In the genomic region with DNA sequence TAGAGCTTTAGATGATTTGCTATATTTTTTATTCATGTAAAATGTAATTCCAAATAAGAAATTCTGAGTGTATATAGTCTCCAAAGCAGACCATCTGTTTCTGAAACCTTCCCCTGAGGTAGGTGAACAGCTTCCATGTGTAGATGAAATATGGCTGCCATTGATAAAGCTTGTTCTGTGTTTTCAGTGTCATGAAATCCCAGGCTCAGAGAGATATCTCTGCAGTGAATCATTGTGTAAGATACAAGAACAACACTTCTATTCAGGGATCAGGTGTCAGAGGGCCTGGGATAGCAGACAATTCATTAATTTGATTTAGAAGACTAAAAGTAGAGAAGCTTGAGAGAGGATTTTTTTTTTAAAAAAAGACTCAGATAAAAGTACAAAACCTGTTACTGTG, we compare ENCODE assay signal across 28 cellular contexts. TPM values are rescaled to one million over a fixed set of nuclear protein-coding genes. Genes with fewer than 3 reads are reported as not detected.
DNase-seq lines count a peak whose midpoint lies in the region; ATAC-seq, FAIRE-seq and TF ChIP-seq lines count a peak whose summit lies in the region.
"Had no signal": no experiment of that assay in that cellular context is flagged by ENCODE, and none has a peak within 500 bp of the region (broad histone marks: within the 10 kb centered on the region; RNA-seq: fewer than 3 reads in every experiment).

No MANE protein-coding gene starts in this region.

- no peak overlapping the region for H2BK120ac ChIP-seq in IMR-90 (ENCODE audit: low read depth, low read length)

- in situ Hi-C loops in IMR-90 (cut with MboI; ENCODE audit: low sequenced_read_pairs): no loop called here

- H3K9ac ChIP-seq in IMR-90 (ENCODE audit: low read depth, low read length): no peak overlapping the region
- H3K9ac ChIP-seq: neural progenitor cell had no signal

- H3K4me1 ChIP-seq in IMR-90 (ENCODE audit: control insufficient read depth, insufficient read depth, low read length) (peaks cover 31% of the 10 kb centered on the region), Caco-2 (no peaks in the 10 kb centered on the region), pancreas (no peaks in the 10 kb centered on the region)
- H3K4me1 ChIP-seq: neural progenitor cell had no signal

- H4K5ac ChIP-seq in IMR-90 (ENCODE audit: low read depth, low read length): no peak overlapping the region

- TF ChIP-seq POLR2A in IMR-90 (IDR thresholded peaks at IDR 0.05; ENCODE audit: low read depth, low read length): no peak

- H3K4me1 Mint-ChIP-seq in nephron (peaks cover 63% of the 10 kb centered on the region), Caco-2 (ENCODE audit: low read depth, unreplicated experiment) (no peaks in the 10 kb centered on the region)
- H3K4me1 Mint-ChIP-seq: activated naive CD8-positive, alpha-beta T cell treated with anti-CD3 and anti-CD28 coated beads, Interleukin-2, amount 50 U/mL, for 24 hours; stimulated activated naive B cell treated with anti-CD40 and anti-IgM and Interleukin-4, amounts not matched to agents 10 μg/mL and 1 μg/mL and 100 μg/mL, for 72 hours had no signal

- H3K4ac ChIP-seq in IMR-90 (ENCODE audit: low read depth, low read length): no peak overlapping the region

- H3K27ac ChIP-seq in IMR-90 (ENCODE audit: insufficient read depth, low read length): no peak overlapping the region
- H3K27ac ChIP-seq in pancreas: no peak overlapping the region
- H3K27ac ChIP-seq: coronary artery, esophagus squamous epithelium, neural progenitor cell, right lobe of liver, SJSA1 had no signal

- TF ChIP-seq RAD21 in IMR-90 (IDR thresholded peaks at IDR 0.05; ENCODE audit: low read length): no peak

- H2BK5ac ChIP-seq in IMR-90 (ENCODE audit: low read depth, low read length, poor library complexity, severe bottlenecking): peak overlapping the region; percentile 74

- ATAC-seq in IMR-90 (ENCODE audit: low read depth) (no peak), pancreas (no peak)
- ATAC-seq: activated naive CD8-positive, alpha-beta T cell treated with anti-CD3 and anti-CD28 coated beads, Interleukin-2, amount 50 U/mL, for 24 hours; right lobe of liver; stimulated activated naive B cell treated with anti-CD40 and anti-IgM and Interleukin-4, amounts not matched to agents 10 μg/mL and 1 μg/mL and 100 μg/mL, for 72 hours; T-helper 17 cell had no signal

- no peaks in the 10 kb centered on the region for H3K27me3 Mint-ChIP-seq in nephron (ENCODE audit: low read depth)
- H3K27me3 Mint-ChIP-seq in Caco-2 (ENCODE audit: insufficient read depth, unreplicated experiment): no peaks in the 10 kb centered on the region
- H3K27me3 Mint-ChIP-seq: activated naive CD8-positive, alpha-beta T cell treated with anti-CD3 and anti-CD28 coated beads, Interleukin-2, amount 50 U/mL, for 24 hours; stimulated activated naive B cell treated with anti-CD40 and anti-IgM and Interleukin-4, amounts not matched to agents 10 μg/mL and 1 μg/mL and 100 μg/mL, for 72 hours; T-helper 17 cell had no signal

- no peaks in the 10 kb centered on the region; the same call in 1 of the 2 replicates for H4K20me1 ChIP-seq in IMR-90 (ENCODE audit: insufficient read depth, low read length)

- H3K36me3 ChIP-seq in IMR-90 (ENCODE audit: control insufficient read depth, insufficient read depth, low read length): peaks cover 21% of the 10 kb centered on the region
- no peaks in the 10 kb centered on the region for H3K36me3 ChIP-seq in Caco-2 (ENCODE audit: control insufficient read depth, insufficient read depth, low read length)
- no peaks in the 10 kb centered on the region for H3K36me3 ChIP-seq in pancreas
- H3K36me3 ChIP-seq: neural progenitor cell, right lobe of liver had no signal

- CTCF ChIA-PET in IMR-90 (lab: Yijun Ruan, JAX) (interaction anchor here (1.2 kb wide), 1 partner anchor 9 kb away, joined by 4 read pairs; no protein-coding TSS in a partner anchor), Caco-2 (lab: Charles Lee) (no interaction called here)

- H3K9me3 ChIP-seq in IMR-90 (ENCODE audit: control insufficient read depth, insufficient read depth, low read length) (no peaks in the 10 kb centered on the region), Caco-2 (no peaks in the 10 kb centered on the region), pancreas (no peaks in the 10 kb centered on the region)
- H3K9me3 ChIP-seq: esophagus squamous epithelium, right lobe of liver, SJSA1 had no signal

- H2BK15ac ChIP-seq in IMR-90 (ENCODE audit: low read depth, low read length): no peak overlapping the region

- H2BK20ac ChIP-seq in IMR-90 (ENCODE audit: low read depth, low read length): no peak overlapping the region

- TF ChIP-seq CTCF in IMR-90 (conservative IDR thresholded peaks at IDR 0.05; ENCODE audit: low read depth, low read length) (no peak), fibroblast of the aortic adventitia (IDR thresholded peaks at IDR 0.05; ENCODE audit: insufficient read depth, low read length) (no peak), nephron (IDR thresholded peaks at IDR 0.05; ENCODE audit: unreplicated experiment in 3 of 3) (no peak), Caco-2 (IDR thresholded peaks at IDR 0.05; ENCODE audit: insufficient read depth in 1 of 2, low read depth in 1 of 2, low read length in 1 of 2, severe bottlenecking in 1 of 2, unreplicated experiment in 1 of 2) (no peak), pancreas (IDR thresholded peaks at IDR 0.05) (no peak)

- H2AK9ac ChIP-seq in IMR-90 (replicated peaks; ENCODE audit: low read depth, low read length, poor library complexity): no peak overlapping the region

- no peak overlapping the region for H4K8ac ChIP-seq in IMR-90 (ENCODE audit: low read depth in 2 of 2, low read length in 2 of 2)

- H3K9me1 ChIP-seq in IMR-90 (ENCODE audit: insufficient read depth, low read length): peaks cover 12% of the 10 kb centered on the region

- H3K56ac ChIP-seq in IMR-90 (ENCODE audit: extremely low read depth, insufficient read depth, low read length): no peak overlapping the region

- H4K91ac ChIP-seq in IMR-90 (ENCODE audit: insufficient read depth, low read depth, low read length): no peak overlapping the region

- POLR2A ChIA-PET in IMR-90 (lab: Charles Lee; ENCODE audit: unreplicated experiment) (no interaction called here), Caco-2 (lab: Charles Lee) (no interaction called here)

- no peak overlapping the region for H3K4me2 ChIP-seq in IMR-90 (ENCODE audit: low read depth, low read length)
- H3K4me2 ChIP-seq: neural progenitor cell had no signal

- no peaks in the 10 kb centered on the region for H3K27me3 ChIP-seq in IMR-90 (ENCODE audit: control insufficient read depth, insufficient read depth, low read length)
- no peaks in the 10 kb centered on the region for H3K27me3 ChIP-seq in Caco-2 (replicated peaks; ENCODE audit: control insufficient read depth, insufficient read depth, low read length)
- no peaks in the 10 kb centered on the region for H3K27me3 ChIP-seq in pancreas
- H3K27me3 ChIP-seq: esophagus squamous epithelium, neural progenitor cell, right lobe of liver, SJSA1 had no signal

- no peak overlapping the region for H3K4me3 ChIP-seq in IMR-90 (ENCODE audit: insufficient read depth, low read depth, low read length)
- H3K4me3 ChIP-seq in fibroblast of the aortic adventitia (ENCODE audit: low read depth, low read length): no peak overlapping the region
- H3K4me3 ChIP-seq in Caco-2 (ENCODE audit: low read depth, low read length): no peak overlapping the region
- no peak overlapping the region for H3K4me3 ChIP-seq in pancreas
- H3K4me3 ChIP-seq: coronary artery, esophagus squamous epithelium, neural progenitor cell, right lobe of liver, SJSA1 had no signal

- H3K27ac Mint-ChIP-seq in nephron (peak overlapping the region; percentile 20 to 68 (median 51)), Caco-2 (ENCODE audit: unreplicated experiment) (no peak overlapping the region)
- H3K27ac Mint-ChIP-seq: endodermal cell; neural progenitor cell; stimulated activated naive B cell treated with anti-CD40 and anti-IgM and Interleukin-4, amounts not matched to agents 10 μg/mL and 1 μg/mL and 100 μg/mL, for 72 hours had no signal

- no peak overlapping the region for H3K4me3 Mint-ChIP-seq in nephron
- no peak overlapping the region for H3K4me3 Mint-ChIP-seq in Caco-2 (ENCODE audit: unreplicated experiment)
- H3K4me3 Mint-ChIP-seq: activated naive CD8-positive, alpha-beta T cell treated with anti-CD3 and anti-CD28 coated beads, Interleukin-2, amount 50 U/mL, for 24 hours; endodermal cell; neural progenitor cell; stimulated activated naive B cell treated with anti-CD40 and anti-IgM and Interleukin-4, amounts not matched to agents 10 μg/mL and 1 μg/mL and 100 μg/mL, for 72 hours; T-helper 17 cell had no signal

- no peaks in the 10 kb centered on the region for H3K36me3 Mint-ChIP-seq in nephron (ENCODE audit: low read depth)
- no peaks in the 10 kb centered on the region for H3K36me3 Mint-ChIP-seq in Caco-2 (ENCODE audit: insufficient read depth, unreplicated experiment)
- H3K36me3 Mint-ChIP-seq: neural progenitor cell had no signal

- H2AFZ ChIP-seq in IMR-90 (replicated peaks; ENCODE audit: low read length, poor library complexity): no peak overlapping the region
- H2AFZ ChIP-seq: neural progenitor cell had no signal

- no peak overlapping the region for H2AK5ac ChIP-seq in IMR-90 (ENCODE audit: low read depth, low read length)

- 0 out of 2 replicates have a peak overlapping the region, but pooled peaks have one; percentile 35 for H3K18ac ChIP-seq in IMR-90 (ENCODE audit: low read depth, low read length)

- intact Hi-C loops in IMR-90 (cut with micrococcal nuclease) (no loop called here), Caco-2 (cut with micrococcal nuclease; ENCODE audit: unreplicated experiment) (no loop called here), pancreas (cut with DNase I) (no loop called here)

- FAIRE-seq in pancreas (lab: Jason Lieb, UNC): no peak
- FAIRE-seq: G401.6 had no signal

- H3K14ac ChIP-seq in IMR-90 (replicated peaks; ENCODE audit: low read depth, low read length): no peak overlapping the region

- BruUV-seq in IMR-90 (replicated peaks; lab: Mats Ljungman, UMichigan) (no TSS peak), Caco-2 (replicated peaks; lab: Mats Ljungman, UMichigan) (no TSS peak)

- DNase-seq in IMR-90: peak; percentile 78
- peak; percentile 88 for DNase-seq in amniotic epithelial cell (ENCODE audit: low read depth)
- peak; percentile 25 for DNase-seq in fibroblast of the aortic adventitia (ENCODE audit: low read depth)
- DNase-seq in Caco-2: no peak
- DNase-seq in anterior cingulate cortex (lab: John Stamatoyannopoulos, UW): no peak
- no peak for DNase-seq in activated CD4-positive, alpha-beta T cell treated with anti-CD3 and anti-CD28 coated beads, Interleukin-2, amount 50 U/mL, for 48 hours
- no peak for DNase-seq in pancreas
- DNase-seq: activated naive CD8-positive, alpha-beta T cell treated with anti-CD3 and anti-CD28 coated beads, Interleukin-2, amount 50 U/mL, for 24 hours; activated T-cell treated with anti-CD3 and anti-CD28 coated beads for 4 hours; DMS53; endodermal cell; esophagus squamous epithelium; islet precursor cell; NCI-H1092; NCI-H1694 treated with DMSO at 0.1 percent for 48 hours; NCI-H2227 treated with DMSO at 0.1 percent for 48 hours; NCI-H774; posterior cingulate gyrus; right lobe of liver; RPMI8226; stimulated activated CD4-positive, alpha-beta T cell treated with anti-CD3 and anti-CD28 coated beads, Interleukin-4, amount 100 ng/mL, for 4 hours; stimulated activated naive B cell treated with anti-CD40 and anti-IgM and Interleukin-4, amounts not matched to agents 10 μg/mL and 1 μg/mL and 100 μg/mL, for 72 hours; T-helper 17 cell had no signal

- H3K9me3 Mint-ChIP-seq in nephron (no peaks in the 10 kb centered on the region), Caco-2 (ENCODE audit: unreplicated experiment) (no peaks in the 10 kb centered on the region)
- H3K9me3 Mint-ChIP-seq: activated naive CD8-positive, alpha-beta T cell treated with anti-CD3 and anti-CD28 coated beads, Interleukin-2, amount 50 U/mL, for 24 hours; endodermal cell; neural progenitor cell; stimulated activated naive B cell treated with anti-CD40 and anti-IgM and Interleukin-4, amounts not matched to agents 10 μg/mL and 1 μg/mL and 100 μg/mL, for 72 hours had no signal

- dilution Hi-C loops in IMR-90 (cut with HindIII; ENCODE audit: low sequenced_read_pairs, unreplicated experiment): no loop called here

- no peak overlapping the region for H3K23ac ChIP-seq in IMR-90 (ENCODE audit: low read depth, low read length)

- H3K79me1 ChIP-seq in IMR-90 (ENCODE audit: low read depth in 1 of 2, low read length in 2 of 2): peaks cover 24 to 50% of the 10 kb centered on the region in 2 experiments

RNA-seq across cellular contexts. Expression of gene ACTA2, which starts 29.0 kb away (rescaled TPM):
- total RNA-seq in IMR-90 (2012; rRNA removed) (757 and 978 TPM in 2 replicates), fibroblast of the aortic adventitia (ENCODE audit: low replicate concordance) (73.5 and 241 TPM in 2 replicates), Caco-2 (2022) (0.23 TPM in 1 of 2 replicates, not detected in the other), pancreas (10 to 100 TPM in 4 of 6 donors, 1 to 10 TPM in 2; 8.1 to 78.7 (median 17.5) TPM)
- polyA plus RNA-seq in IMR-90 (2012; rRNA removed) (1,117 and 1,235 TPM in 2 replicates), pancreas (10 to 100 TPM; 58.0 to 78.4 TPM)
- polyA plus RNA-seq in IMR-90 (2012; cell fraction: cytosol; rRNA removed): 948 and 1,147 TPM in 2 replicates
- 396 and 625 TPM in 2 replicates for polyA plus RNA-seq in IMR-90 (2012; cell fraction: nucleus; rRNA removed; ENCODE audit: low replicate concordance)
- total RNA-seq: endodermal cell had no signal

RNA-seq across cellular contexts. Expression of gene STAMBPL1, which starts 43.5 kb away (rescaled TPM):
- total RNA-seq in IMR-90 (2012; rRNA removed) (28.1 and 32.8 TPM in 2 replicates), fibroblast of the aortic adventitia (ENCODE audit: low replicate concordance) (35.3 and 50.0 TPM in 2 replicates), Caco-2 (2022) (0.42 and 0.54 TPM in 2 replicates), pancreas (1 to 10 TPM; 1.2 to 3.5 (median 2.3) TPM)
- polyA plus RNA-seq in IMR-90 (2012; rRNA removed) (26.8 and 30.6 TPM in 2 replicates), pancreas (1 to 10 TPM; 2.2 to 2.7 TPM)
- 10.8 and 17.7 TPM in 2 replicates for polyA plus RNA-seq in IMR-90 (2012; cell fraction: cytosol; rRNA removed)
- polyA plus RNA-seq in IMR-90 (2012; cell fraction: nucleus; rRNA removed; ENCODE audit: low replicate concordance): 41.6 and 41.8 TPM in 2 replicates

Comparison
In these comparisons a context has a peak if more than half of its experiments do, and no peak if none do; other contexts are left out.
1. DNase-seq: peak in IMR-90 (single experiment), amniotic epithelial cell (single experiment) and fibroblast of the aortic adventitia (single experiment); none in Caco-2 (0 of 2), anterior cingulate cortex (0 of 58), activated CD4-positive, alpha-beta T cell treated with anti-CD3 and anti-CD28 coated beads, Interleukin-2, amount 50 U/mL, for 48 hours (0 of 2) and pancreas (0 of 6).